1 cellular context compared by ENCODE assay signal in the genomic region with DNA sequence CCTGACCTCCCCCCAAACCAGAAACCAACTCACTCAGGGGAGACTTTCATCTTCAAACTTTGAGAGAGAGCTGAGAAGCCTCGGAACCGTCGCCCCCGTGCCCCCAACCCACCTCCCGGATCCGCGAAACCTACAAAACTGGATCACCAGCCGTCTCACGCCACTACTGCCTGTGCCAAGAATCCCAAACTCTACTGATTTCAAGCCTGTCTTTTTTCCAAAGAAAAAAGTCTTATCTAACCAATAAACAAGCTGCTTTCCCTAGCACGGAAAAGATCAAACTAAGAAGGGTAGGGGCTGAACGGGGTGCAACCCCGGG.
TF ChIP-seq lines count a peak whose summit lies in the region.

No MANE protein-coding gene starts in this region.

TF ChIP-seq in IMR-90, 13 proteins besides CTCF, POLR2A, EP300 and RAD21:
- TF ChIP-seq MAZ (IDR thresholded peaks at IDR 0.05; ENCODE audit: borderline replicate concordance, low read depth, low read length), result no peak
- TF ChIP-seq SMC3 (IDR thresholded peaks at IDR 0.05; ENCODE audit: low read depth, low read length), result no peak
- TF ChIP-seq MXI1 (IDR thresholded peaks at IDR 0.05; ENCODE audit: borderline replicate concordance, low read depth, low read length), result no peak
- TF ChIP-seq NFE2L2 (IDR thresholded peaks at IDR 0.05; ENCODE audit: low read depth, low read length), result no peak
- TF ChIP-seq RCOR1 (IDR thresholded peaks at IDR 0.05; ENCODE audit: insufficient replicate concordance, low read length), result no peak
- no peak for TF ChIP-seq BHLHE40 (IDR thresholded peaks at IDR 0.05; ENCODE audit: low read depth, low read length)
- TF ChIP-seq CEBPB (IDR thresholded peaks at IDR 0.05; ENCODE audit: low read depth, low read length), result no peak
- TF ChIP-seq, protein P1, sequence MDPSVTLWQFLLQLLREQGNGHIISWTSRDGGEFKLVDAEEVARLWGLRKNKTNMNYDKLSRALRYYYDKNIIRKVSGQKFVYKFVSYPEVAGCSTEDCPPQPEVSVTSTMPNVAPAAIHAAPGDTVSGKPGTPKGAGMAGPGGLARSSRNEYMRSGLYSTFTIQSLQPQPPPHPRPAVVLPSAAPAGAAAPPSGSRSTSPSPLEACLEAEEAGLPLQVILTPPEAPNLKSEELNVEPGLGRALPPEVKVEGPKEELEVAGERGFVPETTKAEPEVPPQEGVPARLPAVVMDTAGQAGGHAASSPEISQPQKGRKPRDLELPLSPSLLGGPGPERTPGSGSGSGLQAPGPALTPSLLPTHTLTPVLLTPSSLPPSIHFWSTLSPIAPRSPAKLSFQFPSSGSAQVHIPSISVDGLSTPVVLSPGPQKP (IDR thresholded peaks at IDR 0.05; ENCODE audit: borderline replicate concordance, low read depth, low read length), result no peak
- no peak for TF ChIP-seq CHD1 (IDR thresholded peaks at IDR 0.05; ENCODE audit: low read depth, low read length)
- no peak for TF ChIP-seq MAFK (IDR thresholded peaks at IDR 0.05; ENCODE audit: low read depth, low read length)
- TF ChIP-seq, protein P2, sequence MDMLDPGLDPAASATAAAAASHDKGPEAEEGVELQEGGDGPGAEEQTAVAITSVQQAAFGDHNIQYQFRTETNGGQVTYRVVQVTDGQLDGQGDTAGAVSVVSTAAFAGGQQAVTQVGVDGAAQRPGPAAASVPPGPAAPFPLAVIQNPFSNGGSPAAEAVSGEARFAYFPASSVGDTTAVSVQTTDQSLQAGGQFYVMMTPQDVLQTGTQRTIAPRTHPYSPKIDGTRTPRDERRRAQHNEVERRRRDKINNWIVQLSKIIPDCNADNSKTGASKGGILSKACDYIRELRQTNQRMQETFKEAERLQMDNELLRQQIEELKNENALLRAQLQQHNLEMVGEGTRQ (IDR thresholded peaks at IDR 0.05; ENCODE audit: low read depth, low read length), result no peak
- TF ChIP-seq FOS (IDR thresholded peaks at IDR 0.05; ENCODE audit: low read depth, low read length), result no peak
- no peak for TF ChIP-seq RFX5 (IDR thresholded peaks at IDR 0.05; ENCODE audit: low read depth, low read length)
